23 cellular contexts compared by ENCODE assay signal in genomic region chr18:22681912-22682311, GRCh38.
"Had no signal": no experiment of that assay in that cellular context is flagged by ENCODE, and none has a peak within 500 bp of the region (broad histone marks: within the 10 kb centered on the region; RNA-seq: fewer than 3 reads in every experiment).

No MANE protein-coding gene starts in this region.

- H3K27ac ChIP-seq: neutrophil, testis had no signal

- H3K4me3 Mint-ChIP-seq: activated CD4-positive, alpha-beta memory T cell treated with anti-CD3 and anti-CD28 coated beads for 36 hours; activated CD4-positive, alpha-beta T cell treated with anti-CD3 and anti-CD28 coated beads for 36 hours; activated CD8-positive, alpha-beta memory T cell treated with anti-CD3 and anti-CD28 coated beads, Interleukin-2, amount 10 ng/mL, durations not matched to agents 7 days and 5 days; activated naive CD4-positive, alpha-beta T cell treated with anti-CD3 and anti-CD28 coated beads, Interleukin-2, amount 50 U/mL, for 24 hours; central memory CD8-positive, alpha-beta T cell; effector memory CD8-positive, alpha-beta T cell; immature natural killer cell; naive thymus-derived CD8-positive, alpha-beta T cell; stimulated activated naive CD8-positive, alpha-beta T cell treated with anti-CD3 and anti-CD28 coated beads, Interleukin-15, amount 100 ng/mL, for 72 hours had no signal

- H3K36me3 ChIP-seq: neutrophil had no signal

- H3K4me1 ChIP-seq: testis had no signal

- DNase-seq: activated CD4-positive, alpha-beta memory T cell treated with anti-CD3 and anti-CD28 coated beads for 36 hours; activated CD4-positive, alpha-beta T cell treated with anti-CD3 and anti-CD28 coated beads for 36 hours; activated CD8-positive, alpha-beta memory T cell treated with anti-CD3 and anti-CD28 coated beads, Interleukin-2, amount 10 ng/mL, durations not matched to agents 7 days and 5 days; activated T-cell treated with anti-CD3 and anti-CD28 coated beads, Interleukin-2, amount 50 U/mL, for 1 hour; amniotic stem cell; body of pancreas; effector memory CD8-positive, alpha-beta T cell; head of caudate nucleus; immature natural killer cell; left colon; mammary epithelial cell; mucosa of descending colon; naive thymus-derived CD8-positive, alpha-beta T cell; stimulated activated CD4-positive, alpha-beta T cell treated with anti-CD3 and anti-CD28 coated beads, Interleukin-4, amount 100 ng/mL, for 4 hours; stimulated activated naive CD8-positive, alpha-beta T cell treated with anti-CD3 and anti-CD28 coated beads, Interleukin-15, amount 100 ng/mL, for 72 hours; T-helper 2 cell; testis had no signal

- H3K36me3 Mint-ChIP-seq: activated CD4-positive, alpha-beta memory T cell treated with anti-CD3 and anti-CD28 coated beads for 36 hours; activated CD8-positive, alpha-beta memory T cell treated with anti-CD3 and anti-CD28 coated beads, Interleukin-2, amount 10 ng/mL, durations not matched to agents 7 days and 5 days; activated naive CD4-positive, alpha-beta T cell treated with anti-CD3 and anti-CD28 coated beads, Interleukin-2, amount 50 U/mL, for 24 hours; immature natural killer cell; naive thymus-derived CD8-positive, alpha-beta T cell had no signal

- H3K4me3 ChIP-seq: body of pancreas, mucosa of descending colon, smooth muscle cell, testis had no signal

- H3K9me3 ChIP-seq: body of pancreas, mucosa of descending colon, neutrophil, testis had no signal

- FAIRE-seq: frontal cortex had no signal

- H3K4me1 Mint-ChIP-seq: activated CD4-positive, alpha-beta T cell treated with anti-CD3 and anti-CD28 coated beads for 36 hours; activated CD8-positive, alpha-beta memory T cell treated with anti-CD3 and anti-CD28 coated beads, Interleukin-2, amount 10 ng/mL, durations not matched to agents 7 days and 5 days; activated naive CD4-positive, alpha-beta T cell treated with anti-CD3 and anti-CD28 coated beads, Interleukin-2, amount 50 U/mL, for 24 hours; central memory CD8-positive, alpha-beta T cell; immature natural killer cell; naive thymus-derived CD8-positive, alpha-beta T cell; stimulated activated naive CD8-positive, alpha-beta T cell treated with anti-CD3 and anti-CD28 coated beads, Interleukin-15, amount 100 ng/mL, for 72 hours had no signal

- H3K27ac Mint-ChIP-seq: activated CD4-positive, alpha-beta memory T cell treated with anti-CD3 and anti-CD28 coated beads for 36 hours; activated CD4-positive, alpha-beta T cell treated with anti-CD3 and anti-CD28 coated beads for 36 hours; activated CD8-positive, alpha-beta memory T cell treated with anti-CD3 and anti-CD28 coated beads, Interleukin-2, amount 10 ng/mL, durations not matched to agents 7 days and 5 days; activated naive CD4-positive, alpha-beta T cell treated with anti-CD3 and anti-CD28 coated beads, Interleukin-2, amount 50 U/mL, for 24 hours; activated T-helper 2 cell treated with anti-CD3 and anti-CD28 coated beads, Interferon-gamma antibody, Interleukin-2, Interleukin-4, amounts not matched to agents 10 μg/mL and 5 μg/mL and 100 μg/mL, durations not matched to agents 14 hours and 24 hours and 36 hours; effector memory CD8-positive, alpha-beta T cell; immature natural killer cell; naive thymus-derived CD8-positive, alpha-beta T cell; stimulated activated naive CD8-positive, alpha-beta T cell treated with anti-CD3 and anti-CD28 coated beads, Interleukin-15, amount 100 ng/mL, for 72 hours had no signal

- H3K9me3 Mint-ChIP-seq: activated CD4-positive, alpha-beta memory T cell treated with anti-CD3 and anti-CD28 coated beads for 36 hours; activated T-helper 2 cell treated with anti-CD3 and anti-CD28 coated beads, Interferon-gamma antibody, Interleukin-2, Interleukin-4, amounts not matched to agents 10 μg/mL and 5 μg/mL and 100 μg/mL, durations not matched to agents 14 hours and 24 hours and 36 hours; central memory CD8-positive, alpha-beta T cell; effector memory CD8-positive, alpha-beta T cell; immature natural killer cell had no signal

- H3K27me3 ChIP-seq: body of pancreas, neutrophil, testis had no signal
